10 cellular contexts compared by ENCODE assay signal in the genomic region with DNA sequence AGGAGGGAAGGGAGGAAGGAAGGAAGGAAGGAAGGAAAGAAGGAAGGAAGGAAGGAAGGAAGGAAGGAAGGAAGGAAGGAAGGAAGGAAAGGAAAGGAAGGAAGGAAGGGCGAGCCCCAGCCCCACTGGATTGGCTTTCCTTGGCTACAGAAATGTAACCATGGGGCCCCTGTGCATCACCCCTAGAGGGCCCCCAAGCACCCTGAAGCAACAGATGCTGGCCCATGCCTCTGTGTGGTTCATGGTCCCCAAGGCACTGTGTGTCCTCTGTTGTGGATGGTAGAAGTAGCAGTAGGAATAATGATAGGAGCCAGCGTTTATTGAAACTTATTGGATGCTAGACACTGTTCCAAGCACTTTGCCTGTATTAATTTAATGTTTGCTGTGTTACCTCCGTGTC.
DNase-seq lines count a peak whose midpoint lies in the region; ATAC-seq and TF ChIP-seq lines count a peak whose summit lies in the region.
"Had no signal": no experiment of that assay in that cellular context is flagged by ENCODE, and none has a peak within 500 bp of the region (broad histone marks: within the 10 kb centered on the region; RNA-seq: fewer than 3 reads in every experiment).

No MANE protein-coding gene starts in this region.

- no peaks in the 10 kb centered on the region for H3K9me3 ChIP-seq in RWPE2 (ENCODE audit: severe bottlenecking)

- DNase-seq in BJ (ENCODE audit: low read depth): no peak
- peak; percentile 29 for DNase-seq in GM19240 (ENCODE audit: insufficient read length, low spot score)
- DNase-seq in RWPE2 (ENCODE audit: low spot score): no peak
- DNase-seq in globus pallidus (ENCODE audit: low spot score): peak; percentile 22
- no peak for DNase-seq in SKM-1 (lab: John Stamatoyannopoulos, UW; ENCODE audit: unreplicated experiment)
- DNase-seq in naive thymus-derived CD8-positive, alpha-beta T cell: no peak
- no peak for DNase-seq in NOMO-1 treated with DMSO at 0.1 percent for 48 hours (lab: John Stamatoyannopoulos, UW; ENCODE audit: unreplicated experiment)
- DNase-seq: NCI-H1417 treated with DMSO at 0.1 percent for 48 hours, psoas muscle had no signal

- no peaks in the 10 kb centered on the region for H3K36me3 Mint-ChIP-seq in naive thymus-derived CD8-positive, alpha-beta T cell

- no peak overlapping the region for H3K4me3 ChIP-seq in BJ (ENCODE audit: low read depth, low read length)
- no peak overlapping the region for H3K4me3 ChIP-seq in RWPE2 (ENCODE audit: severe bottlenecking)
- H3K4me3 ChIP-seq: psoas muscle had no signal

- CTCF ChIA-PET in BJ (lab: Yijun Ruan, JAX): interaction anchor here (0.6 to 2.0 kb wide), 4 partner anchors 15 to 34 kb away, joined by 3 to 11 read pairs (median 4); no protein-coding TSS in a partner anchor

- peak overlapping the region in 1 of 10 donors; percentile 87 for H3K27ac Mint-ChIP-seq in naive thymus-derived CD8-positive, alpha-beta T cell

- no peaks in the 10 kb centered on the region for H3K4me1 Mint-ChIP-seq in naive thymus-derived CD8-positive, alpha-beta T cell

- peak; percentile 40 for TF ChIP-seq CTCF in BJ (IDR thresholded peaks at IDR 0.05; ENCODE audit: insufficient read depth, low read depth, low read length)
- no peak for TF ChIP-seq CTCF in RWPE2 (IDR thresholded peaks at IDR 0.05; ENCODE audit: poor library complexity, severe bottlenecking)

- H3K4me1 ChIP-seq in RWPE2 (ENCODE audit: insufficient read depth, poor library complexity, severe bottlenecking): no peaks in the 10 kb centered on the region
- H3K4me1 ChIP-seq: psoas muscle had no signal

- no peak overlapping the region for H3K27ac ChIP-seq in RWPE2 (ENCODE audit: poor library complexity, severe bottlenecking)
- H3K27ac ChIP-seq: psoas muscle had no signal

- H3K4me3 Mint-ChIP-seq in naive thymus-derived CD8-positive, alpha-beta T cell: no peak overlapping the region

- peaks cover 2% of the 10 kb centered on the region for H3K36me3 ChIP-seq in BJ (ENCODE audit: control insufficient read depth, insufficient read depth, low read length)
- no peaks in the 10 kb centered on the region for H3K36me3 ChIP-seq in RWPE2 (ENCODE audit: low read depth)

- POLR2A ChIA-PET in BJ (lab: Charles Lee): no interaction called here
- POLR2A ChIA-PET in naive thymus-derived CD8-positive, alpha-beta T cell (lab: Charles Lee): no interaction called here

- H3K27me3 Mint-ChIP-seq in naive thymus-derived CD8-positive, alpha-beta T cell: peaks cover 0 to 8% (median 6%) of the 10 kb centered on the region in 5 donors

- H3K27me3 ChIP-seq in BJ (ENCODE audit: control insufficient read depth, insufficient read depth, low read length) (no peaks in the 10 kb centered on the region), RWPE2 (ENCODE audit: insufficient read depth, poor library complexity, severe bottlenecking) (no peaks in the 10 kb centered on the region)

- peaks cover 0 to 3% (median 0%) of the 10 kb centered on the region in 9 donors for H3K9me3 Mint-ChIP-seq in naive thymus-derived CD8-positive, alpha-beta T cell

- peak; percentile 48; the same call in 1 of the 3 replicates for ATAC-seq in RWPE2 (ENCODE audit: low read depth)
- no peak for ATAC-seq in GM21367 (IDR thresholded peaks at IDR 0.05; ENCODE audit: unreplicated experiment)
- no peak for ATAC-seq in naive thymus-derived CD8-positive, alpha-beta T cell
- ATAC-seq: psoas muscle had no signal

Comparison
In these comparisons a context has a peak if more than half of its experiments do, and no peak if none do; other contexts are left out.
1. DNase-seq: peak in GM19240 (single experiment) and globus pallidus (single experiment); none in BJ (single experiment), RWPE2 (single experiment), SKM-1 (single experiment), naive thymus-derived CD8-positive, alpha-beta T cell (0 of 10) and NOMO-1 treated with DMSO at 0.1 percent for 48 hours (single experiment).